ENCODE assay signal across 9 cellular contexts in genomic region chr6:133977983-133978895, GRCh38. TPM values are rescaled to one million over a fixed set of nuclear protein-coding genes. Genes with fewer than 3 reads are reported as not detected.
DNase-seq lines count a peak whose midpoint lies in the region; ATAC-seq and TF ChIP-seq lines count a peak whose summit lies in the region.
"Had no signal": no experiment of that assay in that cellular context is flagged by ENCODE, and none has a peak within 500 bp of the region (broad histone marks: within the 10 kb centered on the region; RNA-seq: fewer than 3 reads in every experiment).

No MANE protein-coding gene starts in this region.

- TF ChIP-seq CTCF in brain microvascular endothelial cell (IDR thresholded peaks at IDR 0.05; ENCODE audit: low read depth, low read length, missing control alignments): no peak
- TF ChIP-seq CTCF in mucosa of descending colon (IDR thresholded peaks at IDR 0.05): no peak
- TF ChIP-seq CTCF in osteoblast (IDR thresholded peaks at IDR 0.05; ENCODE audit: extremely low read depth, low read depth, low read length): no peak

- in situ Hi-C loops in brain microvascular endothelial cell (cut with HindIII; ENCODE audit: low pct_ligation_motif_present, low sequenced_read_pairs): no loop called here

- DNase-seq in HS-5 (ENCODE audit: low read depth) (peak; percentile 19), brain microvascular endothelial cell (peak; percentile 37), mucosa of descending colon (no peak), SJCRH30 (no peak), osteoblast (ENCODE audit: insufficient read length, low spot score, missing footprints) (no peak), KG1 (lab: John Stamatoyannopoulos, UW) (no peak)

- peaks cover 5% of the 10 kb centered on the region for H4K20me1 ChIP-seq in osteoblast (ENCODE audit: insufficient read depth, low read length)

- no peaks in the 10 kb centered on the region for H3K27me3 ChIP-seq in brain microvascular endothelial cell (replicated peaks)
- no peaks in the 10 kb centered on the region for H3K27me3 ChIP-seq in SJCRH30
- no peaks in the 10 kb centered on the region for H3K27me3 ChIP-seq in osteoblast (ENCODE audit: insufficient read depth, low read length)

- peaks cover 5% of the 10 kb centered on the region for H3K4me1 ChIP-seq in mucosa of descending colon (ENCODE audit: low read depth)
- no peaks in the 10 kb centered on the region for H3K4me1 ChIP-seq in SJCRH30
- H3K4me1 ChIP-seq in osteoblast (ENCODE audit: insufficient read depth, low read length): peaks cover 22% of the 10 kb centered on the region

- H2AFZ ChIP-seq in osteoblast (ENCODE audit: low read length): no peak overlapping the region
- H2AFZ ChIP-seq: parathyroid adenoma had no signal

- intact Hi-C loops in mucosa of descending colon (cut with DNase I, micrococcal nuclease): loop anchor here in 1 of 2 donors (10.0 kb wide), 1 partner anchor 87 kb away; no protein-coding TSS in a partner anchor

- H3K36me3 ChIP-seq in brain microvascular endothelial cell (replicated peaks) (peaks cover 3% of the 10 kb centered on the region), mucosa of descending colon (ENCODE audit: low read depth) (no peaks in the 10 kb centered on the region), SJCRH30 (peaks cover 15% of the 10 kb centered on the region), osteoblast (ENCODE audit: insufficient read depth, low read length) (peaks cover 8% of the 10 kb centered on the region)

- no peaks in the 10 kb centered on the region for H3K9me3 ChIP-seq in mucosa of descending colon
- H3K9me3 ChIP-seq in SJCRH30 (replicated peaks): no peaks in the 10 kb centered on the region
- no peaks in the 10 kb centered on the region for H3K9me3 ChIP-seq in osteoblast (ENCODE audit: low read depth, low read length)

- H3K4me3 ChIP-seq in brain microvascular endothelial cell (ENCODE audit: low read depth, low read length) (no peak overlapping the region), mucosa of descending colon (no peak overlapping the region), SJCRH30 (no peak overlapping the region), osteoblast (ENCODE audit: insufficient read depth, low read length) (no peak overlapping the region)

- ATAC-seq in GM18498 (IDR thresholded peaks at IDR 0.05; ENCODE audit: unreplicated experiment): peak; percentile 75
- ATAC-seq in mucosa of descending colon: peak; percentile 63
- ATAC-seq in GM18519 (IDR thresholded peaks at IDR 0.05; ENCODE audit: low FRiP score, unreplicated experiment): no peak

- H3K4me2 ChIP-seq in osteoblast (ENCODE audit: insufficient read depth, low read length): no peak overlapping the region

- peaks cover 47% of the 10 kb centered on the region for H3K79me2 ChIP-seq in osteoblast (ENCODE audit: insufficient read depth, low read length)

- no peak overlapping the region for H3K27ac ChIP-seq in brain microvascular endothelial cell
- no peak overlapping the region for H3K27ac ChIP-seq in SJCRH30
- H3K27ac ChIP-seq in osteoblast (ENCODE audit: low read depth, low read length): no peak overlapping the region
- H3K27ac ChIP-seq: parathyroid adenoma had no signal

RNA-seq across cellular contexts. Expression of gene TBPL1, which starts 25.2 kb away (rescaled TPM):
- 10 to 100 TPM; 16.6 to 25.4 (median 23.3) TPM for total RNA-seq in mucosa of descending colon
- 56.2 and 57.1 TPM in 2 replicates for total RNA-seq in SJCRH30 (2014; rRNA removed; shearing (Covaris generic))
- total RNA-seq in osteoblast: 11.5 and 14.1 TPM in 2 replicates

Comparison
In these comparisons a context has a peak if more than half of its experiments do, and no peak if none do; other contexts are left out.
1. DNase-seq: peak in HS-5 (single experiment) and brain microvascular endothelial cell (single experiment); none in mucosa of descending colon (0 of 3), SJCRH30 (0 of 2), osteoblast (single experiment) and KG1 (single experiment).